ENCODE assay signal across 15 cellular contexts in the genomic region with DNA sequence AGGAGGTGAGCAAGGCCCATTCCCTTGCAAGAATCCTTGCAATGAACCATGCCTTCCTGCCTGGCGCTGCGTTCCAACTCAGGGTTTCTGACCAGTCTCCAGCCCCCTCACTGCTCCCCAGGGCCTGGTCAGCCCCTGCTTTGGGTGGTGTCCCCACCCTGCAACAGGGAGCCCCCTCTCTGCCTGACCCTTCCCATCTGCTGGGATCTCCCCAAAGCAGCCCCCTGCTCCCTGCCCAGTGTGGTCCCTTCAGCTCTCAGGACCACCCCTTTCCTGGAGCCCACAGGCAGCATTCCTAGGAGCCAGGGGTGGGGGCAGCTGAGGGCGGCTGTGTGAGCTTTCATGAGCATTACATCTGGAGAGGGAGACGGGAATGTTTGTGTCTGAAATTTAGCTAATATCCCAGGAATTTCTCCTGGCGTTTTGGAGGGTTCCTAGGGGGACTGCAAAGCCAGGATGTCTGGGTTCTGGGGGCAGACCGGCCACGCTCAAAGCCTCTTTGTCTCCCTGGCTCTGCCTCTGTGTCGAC.
DNase-seq lines count a peak whose midpoint lies in the region; ATAC-seq and TF ChIP-seq lines count a peak whose summit lies in the region.
"Had no signal": no experiment of that assay in that cellular context is flagged by ENCODE, and none has a peak within 500 bp of the region (broad histone marks: within the 10 kb centered on the region; RNA-seq: fewer than 3 reads in every experiment).

No MANE protein-coding gene starts in this region.

- no peaks in the 10 kb centered on the region for H3K36me3 Mint-ChIP-seq in chondrocyte (ENCODE audit: low read depth)
- no peaks in the 10 kb centered on the region for H3K36me3 Mint-ChIP-seq in nephron (ENCODE audit: low read depth)
- H3K36me3 Mint-ChIP-seq in type B pancreatic cell, result no peaks in the 10 kb centered on the region

- no peaks in the 10 kb centered on the region for H3K27me3 Mint-ChIP-seq in chondrocyte (ENCODE audit: low read depth)
- peaks cover 13% of the 10 kb centered on the region for H3K27me3 Mint-ChIP-seq in nephron (ENCODE audit: low read depth)
- no peaks in the 10 kb centered on the region for H3K27me3 Mint-ChIP-seq in type B pancreatic cell

- no peak for ATAC-seq in GM19467 (IDR thresholded peaks at IDR 0.05; ENCODE audit: unreplicated experiment)
- ATAC-seq: GM12878, Right ventricle myocardium inferior had no signal

- no peak for TF ChIP-seq CTCF in chondrocyte (IDR thresholded peaks at IDR 0.05)
- TF ChIP-seq CTCF in nephron (IDR thresholded peaks at IDR 0.05; ENCODE audit: unreplicated experiment in 3 of 3), result no peak
- TF ChIP-seq CTCF in type B pancreatic cell (conservative IDR thresholded peaks at IDR 0.05), result no peak

- H3K9me3 Mint-ChIP-seq in chondrocyte (ENCODE audit: low read depth), result no peaks in the 10 kb centered on the region
- H3K9me3 Mint-ChIP-seq in nephron, result no peaks in the 10 kb centered on the region
- H3K9me3 Mint-ChIP-seq in type B pancreatic cell, result peaks cover 3% of the 10 kb centered on the region

- DNase-seq in activated effector memory CD4-positive, alpha-beta T cell treated with anti-CD3 and anti-CD28 coated beads, Interleukin-2, amount 50 U/mL, for 16 hours, result peak; percentile 51
- no peak for DNase-seq in activated effector memory CD4-positive, alpha-beta T cell treated with Interleukin-2 at 50 U/mL for 16 hours
- DNase-seq in chondrocyte (ENCODE audit: low spot score), result no peak
- no peak for DNase-seq in type B pancreatic cell (ENCODE audit: extremely low spot score, unreplicated experiment)
- DNase-seq in activated CD8-positive, alpha-beta memory T cell treated with anti-CD3 and anti-CD28 coated beads for 24 hours, result no peak
- no peak for DNase-seq in stimulated activated CD4-positive, alpha-beta T cell treated with anti-CD3 and anti-CD28 coated beads, Interleukin-12 subunit alpha, Interleukin-12 subunit beta, amount 100 ng/mL, for 4 hours
- DNase-seq: Caco-2, GOT3, MG63, NCI-H1092 treated with DMSO at 0.1 percent for 48 hours, NCI-H1694 treated with DMSO at 0.1 percent for 48 hours had no signal

- H3K4me3 Mint-ChIP-seq in chondrocyte (ENCODE audit: unreplicated experiment) (no peak overlapping the region), nephron (peak overlapping the region in 2 of 3 experiments; percentile 10 to 16), type B pancreatic cell (peak overlapping the region; percentile 7)

- H3K27ac Mint-ChIP-seq in chondrocyte (ENCODE audit: unreplicated experiment) (peak overlapping the region; percentile 70), nephron (peak overlapping the region; percentile 76 to 95 (median 90)), type B pancreatic cell (peak overlapping the region; percentile 26)

- peaks cover 49% of the 10 kb centered on the region for H3K4me1 Mint-ChIP-seq in chondrocyte (ENCODE audit: low read depth)
- H3K4me1 Mint-ChIP-seq in nephron, result peaks cover 66% of the 10 kb centered on the region
- peaks cover 62% of the 10 kb centered on the region for H3K4me1 Mint-ChIP-seq in type B pancreatic cell (ENCODE audit: unreplicated experiment)

Comparison
In these comparisons a context has a peak if more than half of its experiments do, and no peak if none do; other contexts are left out.
1. H3K27ac Mint-ChIP-seq: peak in every context shown above with its lines; median percentile 90 in nephron; 70 in chondrocyte; 26 in type B pancreatic cell.